1 cellular context compared by ENCODE assay signal in genomic region chr3:129398803-129399144, GRCh38.
TF ChIP-seq lines count a peak whose summit lies in the region.

No MANE protein-coding gene starts in this region.

TF ChIP-seq in HepG2, 621 proteins besides CTCF, POLR2A, EP300 and RAD21 (continued from another document and continues in another):
- TF ChIP-seq NFAT5 (CRISPR knock-in tag; IDR thresholded peaks at IDR 0.05) (0 out of 2 replicates have a peak, but pooled peaks have one; percentile 41), GTF3A (CRISPR knock-in tag; conservative IDR thresholded peaks at IDR 0.05) (no peak), TCF7L2 (IDR thresholded peaks at IDR 0.05; ENCODE audit: low read depth, low read length) (no peak), ZFX (CRISPR knock-in tag; IDR thresholded peaks at IDR 0.05; ENCODE audit: low read depth) (peak; percentile 61), NR0B2 (CRISPR knock-in tag; IDR thresholded peaks at IDR 0.05) (no peak), ZGPAT (CRISPR knock-in tag; IDR thresholded peaks at IDR 0.05) (no peak), HES4 (CRISPR knock-in tag; IDR thresholded peaks at IDR 0.05; ENCODE audit: borderline replicate concordance) (no peak), ZSCAN22 (CRISPR knock-in tag; IDR thresholded peaks at IDR 0.05) (no peak), PAF1 (CRISPR knock-in tag; IDR thresholded peaks at IDR 0.05) (no peak), HIC2 (CRISPR knock-in tag; IDR thresholded peaks at IDR 0.05; ENCODE audit: low read depth) (no peak), PITX1 (CRISPR knock-in tag; IDR thresholded peaks at IDR 0.05) (no peak), HNRNPL (IDR thresholded peaks at IDR 0.05; ENCODE audit: low read depth, low read length) (no peak), SAFB2 (CRISPR knock-in tag; IDR thresholded peaks at IDR 0.05; ENCODE audit: borderline replicate concordance, low read depth) (no peak), SRSF9 (IDR thresholded peaks at IDR 0.05; ENCODE audit: borderline replicate concordance, insufficient read depth, low read depth, low read length, poor library complexity, severe bottlenecking) (no peak), ZNF547 (CRISPR knock-in tag; IDR thresholded peaks at IDR 0.05) (no peak; the same call in 1 of the 2 replicates), ZSCAN31 (CRISPR knock-in tag; IDR thresholded peaks at IDR 0.05; ENCODE audit: low read depth) (no peak), ZNF20 (CRISPR knock-in tag; IDR thresholded peaks at IDR 0.05) (no peak), SMARCE1 (IDR thresholded peaks at IDR 0.05; ENCODE audit: borderline replicate concordance) (no peak), GATAD1 (CRISPR knock-in tag; IDR thresholded peaks at IDR 0.05) (no peak), ZNF160 (CRISPR knock-in tag; IDR thresholded peaks at IDR 0.05) (no peak), ZNF605 (CRISPR knock-in tag; IDR thresholded peaks at IDR 0.05) (0 out of 2 replicates have a peak, but pooled peaks have one; percentile 34), SATB2 (CRISPR knock-in tag; IDR thresholded peaks at IDR 0.05) (no peak), AHR (CRISPR knock-in tag; IDR thresholded peaks at IDR 0.05) (no peak), IKZF1 (IDR thresholded peaks at IDR 0.05) (no peak), HDAC2 (CRISPR knock-in tag; IDR thresholded peaks at IDR 0.05) (no peak), JUNB (CRISPR knock-in tag; IDR thresholded peaks at IDR 0.05; ENCODE audit: borderline replicate concordance) (no peak), DBP (CRISPR knock-in tag; IDR thresholded peaks at IDR 0.05; ENCODE audit: not compliant biosample characterization) (no peak), THRA (CRISPR knock-in tag; IDR thresholded peaks at IDR 0.05; ENCODE audit: borderline replicate concordance) (no peak), STAT5B (CRISPR knock-in tag; IDR thresholded peaks at IDR 0.05) (no peak), ZNF546 (CRISPR knock-in tag; conservative IDR thresholded peaks at IDR 0.05) (peak; percentile 72; the same call in 1 of the 2 replicates), ZNF362 (CRISPR knock-in tag; IDR thresholded peaks at IDR 0.05; ENCODE audit: borderline replicate concordance) (no peak), NPAS2 (CRISPR knock-in tag; IDR thresholded peaks at IDR 0.05; ENCODE audit: borderline replicate concordance) (no peak), HBP1 (CRISPR knock-in tag; IDR thresholded peaks at IDR 0.05; ENCODE audit: low read depth) (no peak), RXRA (CRISPR knock-in tag; IDR thresholded peaks at IDR 0.05) (peak; percentile 23; the same call in 1 of the 2 replicates), CREB1 (IDR thresholded peaks at IDR 0.05) (no peak), CREB1 (CRISPR knock-in tag; IDR thresholded peaks at IDR 0.05) (no peak), KDM5A (IDR thresholded peaks at IDR 0.05; ENCODE audit: borderline replicate concordance, low read length) (no peak), HOMEZ (CRISPR knock-in tag; IDR thresholded peaks at IDR 0.05; ENCODE audit: low read depth) (no peak), RFX5 (IDR thresholded peaks at IDR 0.05; ENCODE audit: low read depth, low read length) (no peak), ZNF768 (CRISPR knock-in tag; IDR thresholded peaks at IDR 0.05) (peak; percentile 14; the same call in 1 of the 2 replicates), TOPORS (CRISPR knock-in tag; IDR thresholded peaks at IDR 0.05) (no peak), FOXP1 (IDR thresholded peaks at IDR 0.05) (no peak), FOXP1 (CRISPR knock-in tag; IDR thresholded peaks at IDR 0.05) (no peak), ZNF782 (CRISPR knock-in tag; IDR thresholded peaks at IDR 0.05; ENCODE audit: borderline replicate concordance) (no peak), TBP (CRISPR knock-in tag; IDR thresholded peaks at IDR 0.05) (no peak), HMG20B (CRISPR knock-in tag; conservative IDR thresholded peaks at IDR 0.05) (no peak), PBX2 (CRISPR knock-in tag; IDR thresholded peaks at IDR 0.05) (no peak), PLRG1 (conservative IDR thresholded peaks at IDR 0.05) (no peak), ZNF205 (CRISPR knock-in tag; IDR thresholded peaks at IDR 0.05) (no peak), ZNF740 (CRISPR knock-in tag; IDR thresholded peaks at IDR 0.05) (no peak), SOX13 (IDR thresholded peaks at IDR 0.05) (no peak), SOX13 (CRISPR knock-in tag; conservative IDR thresholded peaks at IDR 0.05 in 1 of 2, IDR thresholded peaks at IDR 0.05 in 1 of 2) (no peak), NCOA2 (CRISPR knock-in tag; IDR thresholded peaks at IDR 0.05) (no peak), MED13 (CRISPR knock-in tag; IDR thresholded peaks at IDR 0.05) (no peak), ZFP37 (CRISPR knock-in tag; IDR thresholded peaks at IDR 0.05; ENCODE audit: borderline replicate concordance) (no peak), ZNF619 (CRISPR knock-in tag; IDR thresholded peaks at IDR 0.05) (no peak), TCF12 (IDR thresholded peaks at IDR 0.05) (no peak), TCF12 (CRISPR knock-in tag; IDR thresholded peaks at IDR 0.05) (peak; percentile 60; the same call in 1 of the 2 replicates)
